16 cellular contexts compared by ENCODE assay signal in genomic region chr14:55502746-55503284, GRCh38.
DNase-seq lines count a peak whose midpoint lies in the region; ATAC-seq and TF ChIP-seq lines count a peak whose summit lies in the region.
"Had no signal": no experiment of that assay in that cellular context is flagged by ENCODE, and none has a peak within 500 bp of the region (broad histone marks: within the 10 kb centered on the region; RNA-seq: fewer than 3 reads in every experiment).

No MANE protein-coding gene starts in this region.

- H3K36me3 ChIP-seq in Panc1 (ENCODE audit: control insufficient read depth, insufficient read depth, low read length): no peaks in the 10 kb centered on the region
- H3K36me3 ChIP-seq in colonic mucosa: no peaks in the 10 kb centered on the region

- H3K9me3 ChIP-seq in Panc1 (ENCODE audit: control insufficient read depth, insufficient read depth, low read depth, low read length): no peaks in the 10 kb centered on the region
- H3K9me3 ChIP-seq in colonic mucosa: no peaks in the 10 kb centered on the region

- TF ChIP-seq CTCF in 22Rv1 (IDR thresholded peaks at IDR 0.05) (no peak), Panc1 (IDR thresholded peaks at IDR 0.05) (no peak), colonic mucosa (IDR thresholded peaks at IDR 0.05) (no peak)

- POLR2A ChIA-PET in Panc1 (lab: Charles Lee): no interaction called here

- no peak overlapping the region for H3K4me3 ChIP-seq in Panc1 (ENCODE audit: low read depth in 2 of 2, low read length in 2 of 2)
- no peak overlapping the region for H3K4me3 ChIP-seq in colonic mucosa
- H3K4me3 ChIP-seq: GM12878, GM23338 had no signal

- ATAC-seq in Panc1 (no peak), HG03039 (IDR thresholded peaks at IDR 0.05; ENCODE audit: unreplicated experiment) (no peak), GM18505 (IDR thresholded peaks at IDR 0.05; ENCODE audit: unreplicated experiment) (no peak), GM21717 (IDR thresholded peaks at IDR 0.05; ENCODE audit: unreplicated experiment) (no peak), HG02798 (IDR thresholded peaks at IDR 0.05; ENCODE audit: poor library complexity, unreplicated experiment) (no peak)
- ATAC-seq: GM12878, GM23338 had no signal

- intact Hi-C loops in Panc1 (cut with micrococcal nuclease; ENCODE audit: unreplicated experiment): no loop called here
- intact Hi-C loops in colonic mucosa (cut with DNase I): no loop called here

- DNase-seq in Panc1 (ENCODE audit: low read depth, low spot score) (no peak), colonic mucosa (peak; percentile 49), putamen (ENCODE audit: low spot score) (peak; percentile 61)
- DNase-seq: 8988T; C1 segment of cervical spinal cord; CD4-positive, alpha-beta T cell; DMS79; H7; IMR-90 had no signal

- in situ Hi-C loops in Panc1 (cut with HindIII; ENCODE audit: low pct_unique_long_range_greater_than_20kb, low sequenced_read_pairs): no loop called here

- no peak overlapping the region for H3K9ac ChIP-seq in colonic mucosa (ENCODE audit: low read depth in 2 of 2, low read length in 2 of 2)

- H3K27me3 ChIP-seq in Panc1 (ENCODE audit: control insufficient read depth, insufficient read depth, low read length): no peaks in the 10 kb centered on the region
- no peaks in the 10 kb centered on the region for H3K27me3 ChIP-seq in colonic mucosa

- CTCF ChIA-PET in Panc1 (lab: Charles Lee): no interaction called here

- H3K27ac ChIP-seq in 22Rv1: peak overlapping the region; percentile 20; the same call in 1 of the 2 replicates
- peak overlapping the region; percentile 57; the same call in 1 of the 2 replicates for H3K27ac ChIP-seq in Panc1 (ENCODE audit: low read length)
- H3K27ac ChIP-seq in colonic mucosa: no peak overlapping the region

- TF ChIP-seq POLR2A in GM18505 (IDR thresholded peaks at IDR 0.05; ENCODE audit: borderline replicate concordance, extremely low read depth, insufficient read depth, insufficient read length): no peak

- no TSS peak for BruUV-seq in Panc1 (replicated peaks; lab: Mats Ljungman, UMichigan)

- H3K4me1 ChIP-seq in Panc1 (ENCODE audit: control insufficient read depth, insufficient read depth, low read length): no peaks in the 10 kb centered on the region
- H3K4me1 ChIP-seq in colonic mucosa: no peaks in the 10 kb centered on the region
